20 cellular contexts compared by ENCODE assay signal in the genomic region with DNA sequence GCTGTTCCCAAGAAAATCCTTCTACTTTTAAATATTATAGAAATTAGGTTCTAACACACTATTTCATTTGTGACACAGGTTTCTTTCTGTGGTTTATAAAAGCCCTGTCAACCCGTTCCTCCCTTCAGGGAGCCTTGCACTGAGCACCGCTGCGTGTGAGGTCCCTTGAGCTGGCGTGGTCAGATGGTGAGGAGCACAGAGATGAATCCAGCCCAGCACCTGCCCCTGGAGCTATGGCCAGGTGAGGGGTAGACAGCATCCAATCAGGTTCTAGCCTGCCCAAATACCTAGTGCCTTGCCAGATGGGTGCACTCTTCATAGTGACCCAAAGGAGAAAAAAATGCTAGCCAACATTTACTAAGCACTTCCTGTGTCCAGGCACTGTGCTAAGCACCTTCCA. TPM values are rescaled to one million over a fixed set of nuclear protein-coding genes. Genes with fewer than 3 reads are reported as not detected.
DNase-seq lines count a peak whose midpoint lies in the region; TF ChIP-seq lines count a peak whose summit lies in the region.
"Had no signal": no experiment of that assay in that cellular context is flagged by ENCODE, and none has a peak within 500 bp of the region (broad histone marks: within the 10 kb centered on the region; RNA-seq: fewer than 3 reads in every experiment).

No MANE protein-coding gene starts in this region.

- no peaks in the 10 kb centered on the region for H3K9me3 ChIP-seq in adipocyte (ENCODE audit: control insufficient read depth, low read length)
- no peaks in the 10 kb centered on the region for H3K9me3 ChIP-seq in sigmoid colon
- H3K9me3 ChIP-seq in uterus = no peaks in the 10 kb centered on the region
- H3K9me3 ChIP-seq: HAP-1 had no signal

- TF ChIP-seq CTCF in sigmoid colon (IDR thresholded peaks at IDR 0.05) = no peak
- no peak for TF ChIP-seq CTCF in uterus (IDR thresholded peaks at IDR 0.05)

- H3K9ac ChIP-seq in adipocyte (ENCODE audit: low read length) = peak overlapping the region; percentile 95
- H3K9ac ChIP-seq: BLaER1 treated with 17β-estradiol and CSF1 and Interleukin-3, amounts not matched to agents 10 nM and 100 nM had no signal

- 89 to 90% methylated on average over 4 of the region's 4 CpGs for WGBS in sigmoid colon, 2 donors

- H3K36me3 ChIP-seq in adipocyte (ENCODE audit: control insufficient read depth, insufficient read depth, low read length, severe bottlenecking) (peaks cover 85% of the 10 kb centered on the region), sigmoid colon (peaks cover 0 to 60% (median 8%) of the 10 kb centered on the region in 4 donors), uterus (no peaks in the 10 kb centered on the region)
- H3K36me3 ChIP-seq: HAP-1 had no signal

- TF ChIP-seq POLR2A in sigmoid colon (IDR thresholded peaks at IDR 0.05) (no peak), uterus (IDR thresholded peaks at IDR 0.05) (no peak)

- H3K4me3 ChIP-seq in adipocyte (ENCODE audit: low read length) (no peak overlapping the region), sigmoid colon (no peak overlapping the region), uterus (no peak overlapping the region)
- H3K4me3 ChIP-seq: BLaER1 treated with 17β-estradiol and CSF1 and Interleukin-3, amounts not matched to agents 10 nM and 100 nM; GM12878; HAP-1; PC-9 had no signal

- intact Hi-C loops in sigmoid colon (cut with DNase I) = no loop called here
- intact Hi-C loops in uterus (cut with DNase I; ENCODE audit: low total_unique reads) = no loop called here

- no peak for TF ChIP-seq EP300 in sigmoid colon (IDR thresholded peaks at IDR 0.05)

- peak overlapping the region; percentile 6 for H3K27ac ChIP-seq in layer of hippocampus (ENCODE audit: low read depth, low read length)
- peak overlapping the region in 3 of 4 donors; percentile 98 to 100 (median 99) for H3K27ac ChIP-seq in sigmoid colon
- H3K27ac ChIP-seq in uterus = peak overlapping the region; percentile 95 to 99
- H3K27ac ChIP-seq: BLaER1 treated with 17β-estradiol and CSF1 and Interleukin-3, amounts not matched to agents 10 nM and 100 nM; PC-9; RWPE1 had no signal

- DNase-seq in adipocyte (ENCODE audit: low read depth) (no peak), sigmoid colon (peak; percentile 60), uterus (no peak), mesenteric fat pad (ENCODE audit: low spot score) (no peak), NCI-H226 (no peak), activated gamma-delta T cell (lab: John Stamatoyannopoulos, UW) (no peak)
- DNase-seq: DMS53, EL, Karpas-422, NCI-H1048, NCI-H146, NCI-H2081, NCI-H510A, PC-9, SIG-M5 had no signal

- H3K4me1 ChIP-seq in adipocyte (ENCODE audit: control insufficient read depth, insufficient read depth, low read length) (peaks cover 62% of the 10 kb centered on the region), sigmoid colon (peaks cover 0 to 72% (median 67%) of the 10 kb centered on the region in 4 donors), uterus (peaks cover 27 to 31% of the 10 kb centered on the region in 2 donors)
- H3K4me1 ChIP-seq: HAP-1 had no signal

- no peaks in the 10 kb centered on the region for H3K27me3 ChIP-seq in adipocyte (replicated peaks; ENCODE audit: control insufficient read depth, insufficient read depth, low read length)
- no peaks in the 10 kb centered on the region for H3K27me3 ChIP-seq in layer of hippocampus (ENCODE audit: control insufficient read depth, insufficient read depth, low read length)
- no peaks in the 10 kb centered on the region for H3K27me3 ChIP-seq in sigmoid colon
- H3K27me3 ChIP-seq in uterus = no peaks in the 10 kb centered on the region
- H3K27me3 ChIP-seq: BLaER1 treated with 17β-estradiol and CSF1 and Interleukin-3, amounts not matched to agents 10 nM and 100 nM had no signal

RNA-seq across cellular contexts. Expression of gene ZCCHC24, which starts 15.7 kb away (rescaled TPM):
- total RNA-seq in sigmoid colon (100 to 1,000 TPM in 3 of 4 donors, 10 to 100 TPM in 1; 82.6 to 141 (median 121) TPM), uterus (100 to 1,000 TPM in 1 of 4 donors, 10 to 100 TPM in 3; 32.8 to 122 (median 37.7) TPM), mesenteric fat pad (90.8 TPM)
- polyA plus RNA-seq in sigmoid colon = 10 to 100 TPM in 2 of 3 donors, 1 to 10 TPM in 1; 7.6 to 31.2 (median 21.1) TPM

Comparison
In these comparisons a context has a peak if more than half of its experiments do, and no peak if none do; other contexts are left out.
1. H3K27ac ChIP-seq: peak in every context shown above with its lines; median percentile 99 in sigmoid colon; 97 in uterus; 6 in layer of hippocampus.